1 cellular context compared by ENCODE assay signal in genomic region chr17:28571255-28572122, GRCh38.
TF ChIP-seq lines count a peak whose summit lies in the region.

TSS of gene PIGS (minus strand) at chr17:28571524. CDS start at chr17:28571496, 28 bp downstream.

TF ChIP-seq in HepG2, 621 proteins besides CTCF, POLR2A, EP300 and RAD21 (continued from another document and continues in another):
- TF ChIP-seq PLSCR1 (CRISPR knock-in tag; IDR thresholded peaks at IDR 0.05; ENCODE audit: borderline replicate concordance) (no peak; the same call in 1 of the 2 replicates), ZSCAN29 (CRISPR knock-in tag; conservative IDR thresholded peaks at IDR 0.05) (no peak), ZBTB10 (CRISPR knock-in tag; IDR thresholded peaks at IDR 0.05; ENCODE audit: borderline replicate concordance) (no peak), ZNF180 (CRISPR knock-in tag; IDR thresholded peaks at IDR 0.05; ENCODE audit: borderline replicate concordance, low read depth) (no peak), ZNF83 (CRISPR knock-in tag; IDR thresholded peaks at IDR 0.05; ENCODE audit: borderline replicate concordance) (no peak), MYC (CRISPR knock-in tag; IDR thresholded peaks at IDR 0.05; ENCODE audit: borderline replicate concordance) (no peak; the same call in 1 of the 2 replicates), RFX3 (CRISPR knock-in tag; IDR thresholded peaks at IDR 0.05) (no peak), JDP2 (CRISPR knock-in tag; IDR thresholded peaks at IDR 0.05; ENCODE audit: borderline replicate concordance) (no peak), CREBL2 (CRISPR knock-in tag; IDR thresholded peaks at IDR 0.05; ENCODE audit: borderline replicate concordance) (no peak), KDM2A (CRISPR knock-in tag; IDR thresholded peaks at IDR 0.05; ENCODE audit: borderline replicate concordance, low read depth) (peak; percentile 52; the same call in 1 of the 2 replicates), ZXDC (CRISPR knock-in tag; IDR thresholded peaks at IDR 0.05) (0 out of 2 replicates have a peak, but pooled peaks have one; percentile 14), ZNF253 (CRISPR knock-in tag; IDR thresholded peaks at IDR 0.05; ENCODE audit: borderline replicate concordance) (no peak), TAF15 (IDR thresholded peaks at IDR 0.05; ENCODE audit: low read depth, low read length, poor library complexity, severe bottlenecking) (no peak), ZNF879 (CRISPR knock-in tag; IDR thresholded peaks at IDR 0.05) (no peak), KLF12 (CRISPR knock-in tag; IDR thresholded peaks at IDR 0.05; ENCODE audit: borderline replicate concordance) (no peak), HNF1A (IDR thresholded peaks at IDR 0.05; ENCODE audit: low read depth) (no peak), HNF1A (CRISPR knock-in tag; IDR thresholded peaks at IDR 0.05; ENCODE audit: borderline replicate concordance) (no peak; the same call in 1 of the 2 replicates), TOE1 (CRISPR knock-in tag; IDR thresholded peaks at IDR 0.05) (no peak), ZBTB46 (CRISPR knock-in tag; IDR thresholded peaks at IDR 0.05; ENCODE audit: borderline replicate concordance) (no peak), ZNF550 (CRISPR knock-in tag; IDR thresholded peaks at IDR 0.05; ENCODE audit: borderline replicate concordance) (no peak), SRF (IDR thresholded peaks at IDR 0.05; ENCODE audit: low read depth, low read length) (no peak), ZNF430 (CRISPR knock-in tag; IDR thresholded peaks at IDR 0.05) (no peak), NAIF1 (CRISPR knock-in tag; IDR thresholded peaks at IDR 0.05; ENCODE audit: borderline replicate concordance) (peak; percentile 60; the same call in 1 of the 2 replicates), ZNF354B (CRISPR knock-in tag; IDR thresholded peaks at IDR 0.05) (no peak), ZNF234 (CRISPR knock-in tag; conservative IDR thresholded peaks at IDR 0.05) (no peak), TRIM24 (CRISPR knock-in tag; IDR thresholded peaks at IDR 0.05) (no peak), U2AF1 (optimal IDR thresholded peaks at IDR 0.05; ENCODE audit: low read depth, low read length) (no peak), GLI4 (CRISPR knock-in tag; IDR thresholded peaks at IDR 0.05; ENCODE audit: borderline replicate concordance) (no peak), ZNF20 (CRISPR knock-in tag; IDR thresholded peaks at IDR 0.05) (no peak), ARNTL (CRISPR knock-in tag; IDR thresholded peaks at IDR 0.05) (peak; percentile 38), ZNF644 (CRISPR knock-in tag; IDR thresholded peaks at IDR 0.05; ENCODE audit: low read depth) (no peak), MIER3 (CRISPR knock-in tag; IDR thresholded peaks at IDR 0.05; ENCODE audit: borderline replicate concordance) (no peak), ZNF12 (CRISPR knock-in tag; IDR thresholded peaks at IDR 0.05) (no peak), ESRRA (CRISPR knock-in tag; IDR thresholded peaks at IDR 0.05; ENCODE audit: low read depth) (no peak; the same call in 1 of the 2 replicates), SKI (IDR thresholded peaks at IDR 0.05; ENCODE audit: partially characterized antibody) (no peak), U2AF2 (IDR thresholded peaks at IDR 0.05; ENCODE audit: low read depth, low read length) (no peak), ZNF740 (CRISPR knock-in tag; IDR thresholded peaks at IDR 0.05) (no peak; the same call in 1 of the 2 replicates), ZNF513 (CRISPR knock-in tag; conservative IDR thresholded peaks at IDR 0.05) (no peak), ZBTB14 (CRISPR knock-in tag; IDR thresholded peaks at IDR 0.05) (no peak), ZKSCAN8 (CRISPR knock-in tag; IDR thresholded peaks at IDR 0.05; ENCODE audit: borderline replicate concordance) (no peak), ZNF605 (CRISPR knock-in tag; IDR thresholded peaks at IDR 0.05) (no peak; the same call in 1 of the 2 replicates), PAXIP1 (CRISPR knock-in tag; conservative IDR thresholded peaks at IDR 0.05) (no peak)
